In the genomic region with DNA sequence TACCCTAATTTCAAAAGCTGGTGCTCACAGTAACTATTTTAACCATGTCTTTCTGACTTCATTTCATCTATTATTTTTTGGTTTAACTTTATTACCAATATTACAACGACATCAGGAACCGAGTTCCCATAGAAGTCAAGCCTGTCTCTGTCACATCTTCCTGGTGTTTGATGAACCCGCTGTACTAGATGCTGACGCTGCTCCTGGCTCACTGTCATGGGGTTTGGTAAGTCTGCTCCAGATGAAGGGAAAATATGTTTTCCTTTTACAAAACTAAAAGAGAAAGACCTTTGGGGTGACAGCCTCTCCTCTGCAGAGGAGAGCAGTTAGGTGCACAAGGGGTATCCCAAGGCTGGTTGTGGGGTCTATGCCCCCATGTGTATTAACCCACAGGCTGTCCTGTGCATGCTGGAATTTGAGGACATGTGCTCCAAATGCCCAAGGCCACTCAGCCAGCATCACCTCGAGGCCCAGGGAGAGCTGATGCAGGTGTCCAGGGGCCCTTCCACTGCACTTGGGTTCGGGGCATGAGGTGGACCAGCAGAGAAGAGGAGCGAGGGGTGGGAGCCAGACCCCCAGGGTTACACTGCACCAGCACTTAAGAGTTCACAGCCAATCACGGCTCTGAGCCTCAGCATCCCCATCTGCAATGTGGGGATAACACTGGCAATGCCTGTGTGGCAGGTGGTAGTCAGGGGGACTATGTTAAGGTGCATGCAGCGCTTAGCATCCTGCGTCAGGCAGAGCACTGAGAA, we compare ENCODE assay signal across 1 cellular context.
TF ChIP-seq lines count a peak whose summit lies in the region.

No MANE protein-coding gene starts in this region.

TF ChIP-seq in H1, 55 proteins besides CTCF, POLR2A, EP300 and RAD21:
- TF ChIP-seq CHD2 (IDR thresholded peaks at IDR 0.05; ENCODE audit: low read length) (no peak), CTBP2 (IDR thresholded peaks at IDR 0.05; ENCODE audit: borderline replicate concordance, insufficient read depth, insufficient read length, low read length) (no peak), POU5F1 (IDR thresholded peaks at IDR 0.05; ENCODE audit: low read depth, low read length) (no peak), POLR2AphosphoS5 (IDR thresholded peaks at IDR 0.05; ENCODE audit: low read depth, low read length) (no peak), TCF12 (IDR thresholded peaks at IDR 0.05; ENCODE audit: low read depth, low read length) (no peak), MAFK (IDR thresholded peaks at IDR 0.05; ENCODE audit: low read depth, low read length) (no peak), SP1 (IDR thresholded peaks at IDR 0.05; ENCODE audit: low read depth, low read length) (no peak), NANOG (IDR thresholded peaks at IDR 0.05; ENCODE audit: insufficient read depth, low read depth, low read length, poor library complexity, severe bottlenecking) (no peak), TAF7 (optimal IDR thresholded peaks at IDR 0.05; ENCODE audit: borderline replicate concordance, low read depth, low read length) (no peak), HDAC6 (IDR thresholded peaks at IDR 0.05; ENCODE audit: low read depth, low read length) (no peak), CHD7 (IDR thresholded peaks at IDR 0.05; ENCODE audit: insufficient replicate concordance, low read length) (no peak)
- TF ChIP-seq, protein P1, sequence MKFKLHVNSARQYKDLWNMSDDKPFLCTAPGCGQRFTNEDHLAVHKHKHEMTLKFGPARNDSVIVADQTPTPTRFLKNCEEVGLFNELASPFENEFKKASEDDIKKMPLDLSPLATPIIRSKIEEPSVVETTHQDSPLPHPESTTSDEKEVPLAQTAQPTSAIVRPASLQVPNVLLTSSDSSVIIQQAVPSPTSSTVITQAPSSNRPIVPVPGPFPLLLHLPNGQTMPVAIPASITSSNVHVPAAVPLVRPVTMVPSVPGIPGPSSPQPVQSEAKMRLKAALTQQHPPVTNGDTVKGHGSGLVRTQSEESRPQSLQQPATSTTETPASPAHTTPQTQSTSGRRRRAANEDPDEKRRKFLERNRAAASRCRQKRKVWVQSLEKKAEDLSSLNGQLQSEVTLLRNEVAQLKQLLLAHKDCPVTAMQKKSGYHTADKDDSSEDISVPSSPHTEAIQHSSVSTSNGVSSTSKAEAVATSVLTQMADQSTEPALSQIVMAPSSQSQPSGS (IDR thresholded peaks at IDR 0.05; ENCODE audit: low read length): no peak
- TF ChIP-seq, protein P2, sequence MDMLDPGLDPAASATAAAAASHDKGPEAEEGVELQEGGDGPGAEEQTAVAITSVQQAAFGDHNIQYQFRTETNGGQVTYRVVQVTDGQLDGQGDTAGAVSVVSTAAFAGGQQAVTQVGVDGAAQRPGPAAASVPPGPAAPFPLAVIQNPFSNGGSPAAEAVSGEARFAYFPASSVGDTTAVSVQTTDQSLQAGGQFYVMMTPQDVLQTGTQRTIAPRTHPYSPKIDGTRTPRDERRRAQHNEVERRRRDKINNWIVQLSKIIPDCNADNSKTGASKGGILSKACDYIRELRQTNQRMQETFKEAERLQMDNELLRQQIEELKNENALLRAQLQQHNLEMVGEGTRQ (IDR thresholded peaks at IDR 0.05; ENCODE audit: low read length): no peak
